In genomic region chr22:10729979-10730378, GRCh38 we compare ENCODE assay signal across 2 cellular contexts.
A peak's percentile ranks its signal among the peaks of the same experiment; 100 is the strongest.
TF ChIP-seq lines count a peak whose summit lies in the region.

No MANE protein-coding gene starts in this region.

TF ChIP-seq in H1, 55 proteins besides CTCF, POLR2A, EP300 and RAD21:
- peak; percentile 82; the same call in 1 of the 2 replicates for TF ChIP-seq CBX5 (IDR thresholded peaks at IDR 0.05; ENCODE audit: low read depth, low read length)
TF ChIP-seq in H1: peak in this region for 1; not testable (repeated sequence) for 54.

TF ChIP-seq in HepG2, 621 proteins besides CTCF, POLR2A, EP300 and RAD21:
- TF ChIP-seq FOXK2 (IDR thresholded peaks at IDR 0.05) (0 out of 2 replicates have a peak, but pooled peaks have one; percentile 0), PLRG1 (conservative IDR thresholded peaks at IDR 0.05) (peak; percentile 90; the same call in 1 of the 2 replicates), NBN (conservative IDR thresholded peaks at IDR 0.05) (0 out of 2 replicates have a peak, but pooled peaks have one; percentile 4), ZNF282 (IDR thresholded peaks at IDR 0.05; ENCODE audit: partially characterized antibody) (peak; percentile 80), PRDM15 (CRISPR knock-in tag; IDR thresholded peaks at IDR 0.05) (peak; percentile 66; the same call in 1 of the 2 replicates), IKZF1 (IDR thresholded peaks at IDR 0.05) (peak; percentile 6; the same call in 1 of the 2 replicates), RAD51 (IDR thresholded peaks at IDR 0.05; ENCODE audit: borderline replicate concordance) (0 out of 2 replicates have a peak, but pooled peaks have one; percentile 5), ARNT (IDR thresholded peaks at IDR 0.05) (0 out of 2 replicates have a peak, but pooled peaks have one; percentile 87), NFRKB (IDR thresholded peaks at IDR 0.05) (peak; percentile 47; the same call in 1 of the 2 replicates)
